ENCODE assay signal across 1 cellular context in the genomic region with DNA sequence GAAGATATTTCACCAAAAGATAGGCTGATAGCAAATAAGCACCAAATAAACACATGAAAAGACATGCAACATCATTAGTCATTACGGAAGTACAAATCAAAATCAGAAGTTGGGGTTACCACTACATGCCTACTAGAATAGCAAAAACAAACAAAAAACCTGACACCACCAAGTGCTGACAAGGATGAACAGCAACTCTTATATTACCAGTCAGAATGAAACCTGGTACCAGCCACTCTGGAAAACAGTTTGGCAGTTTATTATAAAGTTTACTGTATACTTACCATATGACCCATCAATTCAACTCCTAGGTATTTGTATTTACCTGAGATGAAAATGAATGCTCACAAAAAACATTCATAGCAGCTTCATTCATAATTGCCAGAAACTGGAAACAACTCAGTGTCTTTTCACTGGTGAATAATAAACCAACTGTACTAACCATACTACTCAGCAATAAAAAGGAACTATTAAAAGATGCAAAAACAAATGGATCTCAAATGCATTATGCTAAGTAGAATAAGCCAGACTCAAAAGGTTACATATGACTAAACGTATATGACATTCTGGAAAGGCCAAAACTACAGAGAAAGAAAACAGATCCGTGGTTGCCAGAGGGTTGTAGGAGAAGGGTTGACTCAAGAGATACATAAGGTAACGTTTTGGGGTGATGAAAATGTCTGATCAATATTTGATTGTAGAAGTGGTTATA.
TF ChIP-seq lines count a peak whose summit lies in the region.

No MANE protein-coding gene starts in this region.

TF ChIP-seq in K562, 482 proteins besides CTCF, POLR2A, EP300 and RAD21:
- TF ChIP-seq, protein P1, sequence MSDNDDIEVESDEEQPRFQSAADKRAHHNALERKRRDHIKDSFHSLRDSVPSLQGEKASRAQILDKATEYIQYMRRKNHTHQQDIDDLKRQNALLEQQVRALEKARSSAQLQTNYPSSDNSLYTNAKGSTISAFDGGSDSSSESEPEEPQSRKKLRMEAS (CRISPR knock-in tag; IDR thresholded peaks at IDR 0.05), result no peak
- no peak for TF ChIP-seq MCM5 (IDR thresholded peaks at IDR 0.05; ENCODE audit: low read depth)
- no peak for TF ChIP-seq ZNF146 (CRISPR knock-in tag; IDR thresholded peaks at IDR 0.05; ENCODE audit: unreplicated experiment)
- TF ChIP-seq, protein P2, sequence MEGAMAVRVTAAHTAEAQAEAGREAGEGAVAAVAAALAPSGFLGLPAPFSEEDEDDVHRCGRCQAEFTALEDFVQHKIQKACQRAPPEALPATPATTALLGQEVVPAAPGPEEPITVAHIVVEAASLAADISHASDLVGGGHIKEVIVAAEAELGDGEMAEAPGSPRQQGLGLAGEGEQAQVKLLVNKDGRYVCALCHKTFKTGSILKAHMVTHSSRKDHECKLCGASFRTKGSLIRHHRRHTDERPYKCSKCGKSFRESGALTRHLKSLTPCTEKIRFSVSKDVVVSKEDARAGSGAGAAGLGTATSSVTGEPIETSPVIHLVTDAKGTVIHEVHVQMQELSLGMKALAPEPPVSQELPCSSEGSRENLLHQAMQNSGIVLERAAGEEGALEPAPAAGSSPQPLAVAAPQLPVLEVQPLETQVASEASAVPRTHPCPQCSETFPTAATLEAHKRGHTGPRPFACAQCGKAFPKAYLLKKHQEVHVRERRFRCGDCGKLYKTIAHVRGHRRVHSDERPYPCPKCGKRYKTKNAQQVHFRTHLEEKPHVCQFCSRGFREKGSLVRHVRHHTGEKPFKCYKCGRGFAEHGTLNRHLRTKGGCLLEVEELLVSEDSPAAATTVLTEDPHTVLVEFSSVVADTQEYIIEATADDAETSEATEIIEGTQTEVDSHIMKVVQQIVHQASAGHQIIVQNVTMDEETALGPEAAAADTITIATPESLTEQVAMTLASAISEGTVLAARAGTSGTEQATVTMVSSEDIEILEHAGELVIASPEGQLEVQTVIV (CRISPR knock-in tag; IDR thresholded peaks at IDR 0.05; ENCODE audit: borderline replicate concordance), result no peak
